ENCODE assay signal across 2 cellular contexts in genomic region chr2:182890305-182890704, GRCh38.
TF ChIP-seq lines count a peak whose summit lies in the region.

No MANE protein-coding gene starts in this region.

TF ChIP-seq in HEK293T, 16 proteins besides CTCF, POLR2A, EP300 and RAD21 (continued from another document):
- TF ChIP-seq, protein P1, sequence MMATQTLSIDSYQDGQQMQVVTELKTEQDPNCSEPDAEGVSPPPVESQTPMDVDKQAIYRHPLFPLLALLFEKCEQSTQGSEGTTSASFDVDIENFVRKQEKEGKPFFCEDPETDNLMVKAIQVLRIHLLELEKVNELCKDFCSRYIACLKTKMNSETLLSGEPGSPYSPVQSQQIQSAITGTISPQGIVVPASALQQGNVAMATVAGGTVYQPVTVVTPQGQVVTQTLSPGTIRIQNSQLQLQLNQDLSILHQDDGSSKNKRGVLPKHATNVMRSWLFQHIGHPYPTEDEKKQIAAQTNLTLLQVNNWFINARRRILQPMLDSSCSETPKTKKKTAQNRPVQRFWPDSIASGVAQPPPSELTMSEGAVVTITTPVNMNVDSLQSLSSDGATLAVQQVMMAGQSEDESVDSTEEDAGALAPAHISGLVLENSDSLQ (IDR thresholded peaks at IDR 0.05) = peak; percentile 74
- TF ChIP-seq CTBP1 (IDR thresholded peaks at IDR 0.05; ENCODE audit: borderline replicate concordance) = peak; percentile 67; the same call in 1 of the 2 replicates

TF ChIP-seq in HepG2, 621 proteins besides CTCF, POLR2A, EP300 and RAD21 (continued from another document):
- TF ChIP-seq CC2D1A (CRISPR knock-in tag; IDR thresholded peaks at IDR 0.05) (0 out of 2 replicates have a peak, but pooled peaks have one; percentile 42), GPN1 (CRISPR knock-in tag; IDR thresholded peaks at IDR 0.05; ENCODE audit: borderline replicate concordance) (no peak), ZNF616 (CRISPR knock-in tag; IDR thresholded peaks at IDR 0.05; ENCODE audit: low read depth) (no peak)
- TF ChIP-seq, protein P2, sequence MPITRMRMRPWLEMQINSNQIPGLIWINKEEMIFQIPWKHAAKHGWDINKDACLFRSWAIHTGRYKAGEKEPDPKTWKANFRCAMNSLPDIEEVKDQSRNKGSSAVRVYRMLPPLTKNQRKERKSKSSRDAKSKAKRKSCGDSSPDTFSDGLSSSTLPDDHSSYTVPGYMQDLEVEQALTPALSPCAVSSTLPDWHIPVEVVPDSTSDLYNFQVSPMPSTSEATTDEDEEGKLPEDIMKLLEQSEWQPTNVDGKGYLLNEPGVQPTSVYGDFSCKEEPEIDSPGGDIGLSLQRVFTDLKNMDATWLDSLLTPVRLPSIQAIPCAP (CRISPR knock-in tag; IDR thresholded peaks at IDR 0.05; ENCODE audit: low read depth) = no peak
